ENCODE assay signal across 17 cellular contexts in the genomic region with DNA sequence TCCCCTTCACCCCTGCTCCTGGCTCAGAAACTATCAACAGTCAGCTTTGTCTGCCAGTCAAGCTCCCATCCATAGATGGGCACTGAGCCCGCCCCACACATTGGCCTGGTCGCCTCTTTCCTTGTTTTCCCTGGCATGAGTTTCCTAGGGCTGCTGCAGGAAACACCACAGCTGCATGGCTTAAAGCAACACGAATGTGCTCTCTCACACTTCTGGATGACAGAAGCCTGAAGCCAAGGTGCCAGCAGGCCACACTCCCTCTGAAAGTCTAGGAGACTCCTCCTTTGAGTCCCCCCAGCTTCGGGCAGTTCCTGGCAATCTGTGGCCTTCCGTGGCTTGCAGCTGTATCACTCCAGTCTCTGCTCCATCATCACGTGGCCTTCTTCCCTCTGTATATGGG.
A peak's percentile ranks its signal among the peaks of the same experiment; 100 is the strongest.
DNase-seq lines count a peak whose midpoint lies in the region; ATAC-seq and TF ChIP-seq lines count a peak whose summit lies in the region.
"Had no signal": no experiment of that assay in that cellular context is flagged by ENCODE, and none has a peak within 500 bp of the region (broad histone marks: within the 10 kb centered on the region; RNA-seq: fewer than 3 reads in every experiment).

No MANE protein-coding gene starts in this region.

- H3K36me3 Mint-ChIP-seq in chondrocyte (ENCODE audit: low read depth) = no peaks in the 10 kb centered on the region
- H3K36me3 Mint-ChIP-seq: CD4-positive, CD25-positive, alpha-beta regulatory T cell; memory B cell had no signal

- H3K36me3 ChIP-seq in lower lobe of right lung = no peaks in the 10 kb centered on the region
- H3K36me3 ChIP-seq in skeletal muscle satellite cell (ENCODE audit: insufficient read depth, low read length) = no peaks in the 10 kb centered on the region
- H3K36me3 ChIP-seq: ovary, thyroid gland had no signal

- peak overlapping the region; percentile 83 for H3K27ac Mint-ChIP-seq in chondrocyte (ENCODE audit: unreplicated experiment)
- H3K27ac Mint-ChIP-seq: activated naive CD8-positive, alpha-beta T cell; CD4-positive, CD25-positive, alpha-beta regulatory T cell; memory B cell had no signal

- TF ChIP-seq CTCF in chondrocyte (IDR thresholded peaks at IDR 0.05) (no peak), lower lobe of right lung (IDR thresholded peaks at IDR 0.05) (no peak)

- H3K9me3 Mint-ChIP-seq in chondrocyte (ENCODE audit: low read depth) = peaks cover 4% of the 10 kb centered on the region
- H3K9me3 Mint-ChIP-seq: memory B cell had no signal

- H3K4me3 Mint-ChIP-seq in chondrocyte (ENCODE audit: unreplicated experiment) = no peak overlapping the region
- H3K4me3 Mint-ChIP-seq: activated naive CD8-positive, alpha-beta T cell; CD4-positive, CD25-positive, alpha-beta regulatory T cell; memory B cell had no signal

- H3K27me3 Mint-ChIP-seq in chondrocyte (ENCODE audit: low read depth) = no peaks in the 10 kb centered on the region

- intact Hi-C loops in lower lobe of right lung (cut with DNase I) = no loop called here

- no peaks in the 10 kb centered on the region for H3K27me3 ChIP-seq in lower lobe of right lung (ENCODE audit: low read depth)
- no peaks in the 10 kb centered on the region for H3K27me3 ChIP-seq in skeletal muscle satellite cell (ENCODE audit: control insufficient read depth, insufficient read depth, low read length)
- H3K27me3 ChIP-seq: ovary, thyroid gland had no signal

- H3K4me1 ChIP-seq in lower lobe of right lung (no peaks in the 10 kb centered on the region), skeletal muscle satellite cell (ENCODE audit: control insufficient read depth, insufficient read depth, low read length) (peaks cover 23% of the 10 kb centered on the region)
- H3K4me1 ChIP-seq: thyroid gland had no signal

- ATAC-seq in lower lobe of right lung (no peak), GM21825 (IDR thresholded peaks at IDR 0.05; ENCODE audit: unreplicated experiment) (no peak)
- ATAC-seq: HCT116, K562 had no signal

- no peak overlapping the region for H3K4me3 ChIP-seq in lower lobe of right lung
- no peak overlapping the region for H3K4me3 ChIP-seq in skeletal muscle satellite cell (ENCODE audit: low read length)
- H3K4me3 ChIP-seq: K562, ovary, thyroid gland had no signal

- H3K27ac ChIP-seq in lower lobe of right lung = no peak overlapping the region
- H3K27ac ChIP-seq: ovary, thyroid gland had no signal

- DNase-seq in RPMI7951 (ENCODE audit: low read depth) = peak; percentile 20
- peak; percentile 66 for DNase-seq in chondrocyte (ENCODE audit: low spot score)
- peak; percentile 25 for DNase-seq in lower lobe of right lung
- DNase-seq in NCI-H510A (lab: John Stamatoyannopoulos, UW) = no peak
- DNase-seq in activated CD4-positive, alpha-beta T cell treated with anti-CD3 and anti-CD28 coated beads, Interleukin-2, amount 50 U/mL, for 48 hours = no peak
- DNase-seq: CD4-positive, CD25-positive, alpha-beta regulatory T cell; NCI-H1105 treated with DMSO at 0.1 percent for 48 hours; NCI-H226; SK-N-SH; thyroid gland had no signal

- H3K9me3 ChIP-seq in lower lobe of right lung = no peaks in the 10 kb centered on the region
- no peaks in the 10 kb centered on the region for H3K9me3 ChIP-seq in skeletal muscle satellite cell (replicated peaks; ENCODE audit: low read length)
- H3K9me3 ChIP-seq: ovary, SK-N-SH, thyroid gland had no signal

- H3K9ac ChIP-seq in skeletal muscle satellite cell (ENCODE audit: low read depth, low read length) = no peak overlapping the region
- H3K9ac ChIP-seq: SK-N-SH had no signal

- H3K4me1 Mint-ChIP-seq in chondrocyte (ENCODE audit: low read depth) = peaks cover 21% of the 10 kb centered on the region

- peak overlapping the region; percentile 11 for H3K4me2 ChIP-seq in skeletal muscle satellite cell (ENCODE audit: low read length)
- H3K4me2 ChIP-seq: SK-N-SH had no signal

Comparison
In these comparisons a context has a peak if more than half of its experiments do, and no peak if none do; other contexts are left out.
1. DNase-seq: peak in RPMI7951 (single experiment), chondrocyte (single experiment) and lower lobe of right lung (single experiment); none in NCI-H510A (single experiment) and activated CD4-positive, alpha-beta T cell treated with anti-CD3 and anti-CD28 coated beads, Interleukin-2, amount 50 U/mL, for 48 hours (0 of 2).